In genomic region chr7:137343483-137343841, GRCh38 we compare ENCODE assay signal across 10 cellular contexts. TPM values are rescaled to one million over a fixed set of nuclear protein-coding genes. Genes with fewer than 3 reads are reported as not detected.
DNase-seq lines count a peak whose midpoint lies in the region; ATAC-seq, FAIRE-seq and TF ChIP-seq lines count a peak whose summit lies in the region.
"Had no signal": no experiment of that assay in that cellular context is flagged by ENCODE, and none has a peak within 500 bp of the region (broad histone marks: within the 10 kb centered on the region; RNA-seq: fewer than 3 reads in every experiment).

A gene with protein sequence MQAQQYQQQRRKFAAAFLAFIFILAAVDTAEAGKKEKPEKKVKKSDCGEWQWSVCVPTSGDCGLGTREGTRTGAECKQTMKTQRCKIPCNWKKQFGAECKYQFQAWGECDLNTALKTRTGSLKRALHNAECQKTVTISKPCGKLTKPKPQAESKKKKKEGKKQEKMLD (minus strand): TSS chr7:137343733. CDS start chr7:137254973, 88,760 bp downstream.

- H3K9me3 ChIP-seq in breast epithelium (no peaks in the 10 kb centered on the region), keratinocyte (ENCODE audit: control insufficient read depth, low read depth, low read length) (no peaks in the 10 kb centered on the region), subcutaneous abdominal adipose tissue (ENCODE audit: control insufficient read depth in 5 of 5, low read length in 5 of 5) (no peaks in the 10 kb centered on the region)

- H3K27me3 Mint-ChIP-seq in activated CD8-positive, alpha-beta T cell treated with anti-CD3 and anti-CD28 coated beads, Interleukin-2, amount 10 ng/mL, durations not matched to agents 7 days and 5 days (ENCODE audit: low read depth): peaks cover 13% of the 10 kb centered on the region

- intact Hi-C loops in breast epithelium (cut with DNase I; ENCODE audit: low total_unique reads): no loop called here

- H3K79me2 ChIP-seq in keratinocyte (ENCODE audit: control insufficient read depth, insufficient read depth, low read length): no peaks in the 10 kb centered on the region

- no peaks in the 10 kb centered on the region for H3K4me1 Mint-ChIP-seq in activated CD8-positive, alpha-beta T cell treated with anti-CD3 and anti-CD28 coated beads, Interleukin-2, amount 10 ng/mL, durations not matched to agents 7 days and 5 days (ENCODE audit: low read depth)

- H3K4me2 ChIP-seq in keratinocyte (ENCODE audit: control insufficient read depth, extremely low read depth, insufficient read depth, low read depth, low read length): peak within 1 kb of the TSS; percentile 53

- POLR2A ChIA-PET in activated CD8-positive, alpha-beta T cell treated with anti-CD3 and anti-CD28 coated beads, Interleukin-2, amount 10 ng/mL, durations not matched to agents 7 days and 5 days (lab: Charles Lee): no interaction called here

- no peak within 1 kb of the TSS for H3K9ac ChIP-seq in keratinocyte (ENCODE audit: control insufficient read depth, extremely low read depth, insufficient read depth, low read length)
- peak within 1 kb of the TSS in 1 of 5 donors; percentile 2 for H3K9ac ChIP-seq in subcutaneous abdominal adipose tissue (ENCODE audit: low read length in 5 of 5)

- CTCF ChIA-PET in activated CD8-positive, alpha-beta T cell treated with anti-CD3 and anti-CD28 coated beads, Interleukin-2, amount 10 ng/mL, durations not matched to agents 7 days and 5 days (lab: Charles Lee): no interaction called here

- FAIRE-seq in keratinocyte (lab: Jason Lieb, UNC): no peak

- H3K9me3 Mint-ChIP-seq in activated CD8-positive, alpha-beta T cell treated with anti-CD3 and anti-CD28 coated beads, Interleukin-2, amount 10 ng/mL, durations not matched to agents 7 days and 5 days (ENCODE audit: insufficient read depth): no peaks in the 10 kb centered on the region

- no peaks in the 10 kb centered on the region for H3K36me3 Mint-ChIP-seq in activated CD8-positive, alpha-beta T cell treated with anti-CD3 and anti-CD28 coated beads, Interleukin-2, amount 10 ng/mL, durations not matched to agents 7 days and 5 days (ENCODE audit: low read depth)

- H3K27me3 ChIP-seq in breast epithelium: no peaks in the 10 kb centered on the region
- H3K27me3 ChIP-seq in keratinocyte (ENCODE audit: control insufficient read depth, extremely low read depth, insufficient read depth, low read length): no peaks in the 10 kb centered on the region
- peaks cover 0 to 8% (median 5%) of the 10 kb centered on the region in 5 donors for H3K27me3 ChIP-seq in subcutaneous abdominal adipose tissue (ENCODE audit: control insufficient read depth in 5 of 5, insufficient read depth in 4 of 5, low read length in 5 of 5)

- dilution Hi-C loops in keratinocyte (cut with MboI; ENCODE audit: extremely low pct_ligation_motif_present, low sequenced_read_pairs): no loop called here

- H3K9me1 ChIP-seq in keratinocyte (ENCODE audit: control insufficient read depth, extremely low read depth, insufficient read depth, low read length): no peaks in the 10 kb centered on the region

- no peak for TF ChIP-seq POLR2A in breast epithelium (IDR thresholded peaks at IDR 0.05)

- H3K27ac ChIP-seq in breast epithelium (peak within 1 kb of the TSS; percentile 68 to 89), keratinocyte (ENCODE audit: control insufficient read depth, insufficient read depth, low read length) (no peak within 1 kb of the TSS), subcutaneous abdominal adipose tissue (ENCODE audit: low read depth, low read length) (no peak within 1 kb of the TSS)
- H3K27ac ChIP-seq: 22Rv1, SK-N-MC had no signal

- DNase-seq in DMS153 (lab: John Stamatoyannopoulos, UW) (peak; percentile 17), DMS153 treated with DMSO at 0.1 percent for 48 hours (lab: John Stamatoyannopoulos, UW; ENCODE audit: unreplicated experiment) (no peak), breast epithelium (ENCODE audit: low spot score in 2 of 2) (peak in 1 of 2 donors; percentile 65), keratinocyte (ENCODE audit: low read depth, low spot score) (no peak)
- no peak for DNase-seq in activated CD8-positive, alpha-beta T cell treated with anti-CD3 and anti-CD28 coated beads, Interleukin-2, amount 10 ng/mL, durations not matched to agents 7 days and 5 days

- no peak within 1 kb of the TSS for H3K27ac Mint-ChIP-seq in activated CD8-positive, alpha-beta T cell treated with anti-CD3 and anti-CD28 coated beads, Interleukin-2, amount 10 ng/mL, durations not matched to agents 7 days and 5 days

- TF ChIP-seq CTCF in breast epithelium (IDR thresholded peaks at IDR 0.05) (no peak), keratinocyte (optimal IDR thresholded peaks at IDR 0.05 in 1 of 3, IDR thresholded peaks at IDR 0.05 in 1 of 3, conservative IDR thresholded peaks at IDR 0.05 in 1 of 3; ENCODE audit: extremely low read depth in 1 of 3, insufficient read depth in 2 of 3, low read length in 3 of 3) (no peak)

- ATAC-seq in GM21723 (IDR thresholded peaks at IDR 0.05; ENCODE audit: unreplicated experiment) (no peak), HG02970 (IDR thresholded peaks at IDR 0.05; ENCODE audit: low FRiP score, unreplicated experiment) (no peak)
- ATAC-seq in activated CD8-positive, alpha-beta T cell treated with anti-CD3 and anti-CD28 coated beads, Interleukin-2, amount 10 ng/mL, durations not matched to agents 7 days and 5 days: no peak

- peak within 1 kb of the TSS; percentile 71 for H2AFZ ChIP-seq in keratinocyte (ENCODE audit: control insufficient read depth, low read length)

- H3K4me3 ChIP-seq in breast epithelium: peak within 1 kb of the TSS in 2 of 3 donors; percentile 50 to 67
- H3K4me3 ChIP-seq in keratinocyte (ENCODE audit: control insufficient read depth in 2 of 3, extremely low read depth in 1 of 3, insufficient read depth in 2 of 3, low read depth in 1 of 3, low read length in 3 of 3): no peak within 1 kb of the TSS
- H3K4me3 ChIP-seq in subcutaneous abdominal adipose tissue (ENCODE audit: low read depth in 1 of 5, low read length in 5 of 5): peak within 1 kb of the TSS in 4 of 5 donors; percentile 13 to 53 (median 31)
- H3K4me3 ChIP-seq: SK-N-MC had no signal

- H3K36me3 ChIP-seq in breast epithelium (no peaks in the 10 kb centered on the region), keratinocyte (ENCODE audit: control insufficient read depth in 2 of 2, extremely low read depth in 1 of 2, insufficient read depth in 2 of 2, low read length in 2 of 2) (no peaks in the 10 kb centered on the region), subcutaneous abdominal adipose tissue (ENCODE audit: control insufficient read depth in 5 of 5, insufficient read depth in 5 of 5, low read length in 5 of 5) (no peaks in the 10 kb centered on the region)

- H3K4me1 ChIP-seq in breast epithelium (peaks cover 0 to 4% of the 10 kb centered on the region in 2 donors), keratinocyte (ENCODE audit: control insufficient read depth, extremely low read depth, insufficient read depth, low read length) (no peaks in the 10 kb centered on the region), subcutaneous abdominal adipose tissue (ENCODE audit: control insufficient read depth in 5 of 5, insufficient read depth in 5 of 5, low read length in 5 of 5) (peaks cover 0 to 12% (median 8%) of the 10 kb centered on the region in 5 donors)

- no peaks in the 10 kb centered on the region for H4K20me1 ChIP-seq in keratinocyte (ENCODE audit: control insufficient read depth, extremely low read depth, insufficient read depth, low read length)

- no peak within 1 kb of the TSS for H3K4me3 Mint-ChIP-seq in activated CD8-positive, alpha-beta T cell treated with anti-CD3 and anti-CD28 coated beads, Interleukin-2, amount 10 ng/mL, durations not matched to agents 7 days and 5 days

RNA-seq across cellular contexts. Expression of the gene that starts here (rescaled TPM):
- 100 to 1,000 TPM in 1 of 3 donors, 10 to 100 TPM in 1, under 1 TPM in 1; 0.48 to 343 (median 51.1) TPM for total RNA-seq in breast epithelium
- polyA plus RNA-seq in keratinocyte: 0.04 TPM in 1 of 3 replicates, not detected in the others
- not detected for polyA plus RNA-seq in keratinocyte (2011; ENCODE audit: low read depth)
- polyA plus RNA-seq in keratinocyte (2011; cell fraction: cytosol; rRNA removed): not detected in 2 replicates
- polyA plus RNA-seq in keratinocyte (2011; cell fraction: nucleus; rRNA removed): not detected in 2 replicates
- polyA plus RNA-seq in keratinocyte (2012; ENCODE audit: low replicate concordance): not detected in 2 replicates
- 0.30 TPM in 1 of 3 replicates, not detected in the others for polyA minus RNA-seq in keratinocyte
- polyA minus RNA-seq in keratinocyte (2011; cell fraction: cytosol; rRNA and poly(A)+ RNA removed): not detected
- polyA minus RNA-seq in keratinocyte (2011; cell fraction: nucleus; rRNA and poly(A)+ RNA removed): not detected in 2 replicates
- not detected for total RNA-seq in activated CD8-positive, alpha-beta T cell treated with anti-CD3 and anti-CD28 coated beads, Interleukin-2, amount 10 ng/mL, durations not matched to agents 7 days and 5 days

Comparison
In these comparisons a context has a peak if more than half of its experiments do, and no peak if none do; other contexts are left out.
1. H3K27ac ChIP-seq: peak in breast epithelium (2 of 2); none in keratinocyte (single experiment) and subcutaneous abdominal adipose tissue (single experiment).
2. H3K4me3 ChIP-seq: peak in breast epithelium (2 of 3) and subcutaneous abdominal adipose tissue (4 of 5); none in keratinocyte (0 of 3).